In genomic region chr17:57096472-57097198, GRCh38 we compare ENCODE assay signal across 22 cellular contexts. TPM values are rescaled to one million over a fixed set of nuclear protein-coding genes. Genes with fewer than 3 reads are reported as not detected.
DNase-seq lines count a peak whose midpoint lies in the region; ATAC-seq and TF ChIP-seq lines count a peak whose summit lies in the region.
"Had no signal": no experiment of that assay in that cellular context is flagged by ENCODE, and none has a peak within 500 bp of the region (broad histone marks: within the 10 kb centered on the region; RNA-seq: fewer than 3 reads in every experiment).

No MANE protein-coding gene starts in this region.

- no peak for ATAC-seq in GM21423 (IDR thresholded peaks at IDR 0.05; ENCODE audit: unreplicated experiment)
- ATAC-seq: CD8-positive, alpha-beta T cell; stimulated activated effector memory CD8-positive, alpha-beta T cell treated with anti-CD3 and anti-CD28 coated beads, Interleukin-12 subunit alpha, Interleukin-12 subunit beta, amount 100 ng/mL, for 72 hours; T-cell had no signal

- peak; percentile 33 for DNase-seq in HuH-7.5 (ENCODE audit: low spot score)
- no peak for DNase-seq in esophagus squamous epithelium (lab: John Stamatoyannopoulos, UW)
- DNase-seq in activated CD4-positive, alpha-beta T cell treated with anti-CD3 and anti-CD28 coated beads for 4 hours = no peak
- no peak for DNase-seq in activated naive CD4-positive, alpha-beta T cell treated with anti-CD3 and anti-CD28 coated beads for 36 hours
- DNase-seq in MG63 = no peak
- DNase-seq: activated CD4-positive, alpha-beta T cell treated with anti-CD3 and anti-CD28 coated beads, Interleukin-2, amount 50 U/mL, for 48 hours; activated naive CD4-positive, alpha-beta T cell treated with anti-CD3 and anti-CD28 coated beads, Interleukin-2, amount 50 U/mL, for 16 hours; activated T-cell treated with anti-CD3 and anti-CD28 coated beads, Interleukin-2, amount 50 U/mL, for 1 hour; CD8-positive, alpha-beta T cell; dermis blood vessel endothelial cell; DMS53; mesenchymal stem cell; NCI-H187 treated with DMSO at 0.1 percent for 48 hours; T-cell had no signal

- no peak overlapping the region for H3K4me3 Mint-ChIP-seq in activated naive CD4-positive, alpha-beta T cell treated with anti-CD3 and anti-CD28 coated beads for 36 hours
- H3K4me3 Mint-ChIP-seq: brain; CD8-positive, alpha-beta T cell; natural killer cell treated with Interleukin-12 subunit alpha and Interleukin-12 subunit beta and Interleukin-15 and Interleukin-18, amount 100 ng/mL, for 72 hours; stimulated activated effector memory CD8-positive, alpha-beta T cell treated with anti-CD3 and anti-CD28 coated beads, Interleukin-12 subunit alpha, Interleukin-12 subunit beta, amount 100 ng/mL, for 72 hours; T-cell had no signal

- H3K27me3 Mint-ChIP-seq in activated naive CD4-positive, alpha-beta T cell treated with anti-CD3 and anti-CD28 coated beads for 36 hours (ENCODE audit: low read depth) = no peaks in the 10 kb centered on the region
- H3K27me3 Mint-ChIP-seq: progenitor cell of endocrine pancreas, T-cell had no signal

- CTCF ChIA-PET in activated naive CD4-positive, alpha-beta T cell treated with anti-CD3 and anti-CD28 coated beads for 36 hours (lab: Charles Lee) = interaction anchor here (0.6 to 1.0 kb wide), 3 partner anchors 79 to 738 kb away, joined by 3 to 4 read pairs (median 3); no protein-coding TSS in a partner anchor

- no peak overlapping the region for H3K9ac ChIP-seq in liver (ENCODE audit: low read depth in 1 of 2, low read length in 2 of 2)
- H3K9ac ChIP-seq in subcutaneous abdominal adipose tissue (ENCODE audit: low read length in 5 of 5) = peak overlapping the region in 1 of 5 donors; percentile 28

- 94 to 100% methylated on average over 3 to 5 of the region's 6 CpGs for WGBS in esophagus squamous epithelium, 2 donors
- 59% methylated on average over 6 of the region's 6 CpGs for WGBS in liver

- H3K4me3 ChIP-seq in esophagus squamous epithelium (no peak overlapping the region), liver (ENCODE audit: low read depth in 1 of 3, low read length in 3 of 3) (no peak overlapping the region), subcutaneous abdominal adipose tissue (ENCODE audit: low read depth in 1 of 5, low read length in 5 of 5) (no peak overlapping the region), MG63 (no peak overlapping the region)
- H3K4me3 ChIP-seq: upper lobe of left lung had no signal

- H3K4me1 ChIP-seq in esophagus squamous epithelium (peaks cover 7 to 81% (median 29%) of the 10 kb centered on the region in 3 donors), liver (ENCODE audit: control insufficient read depth in 4 of 4, insufficient read depth in 4 of 4, low read length in 3 of 4) (peaks cover 34 to 60% (median 50%) of the 10 kb centered on the region in 4 donors), subcutaneous abdominal adipose tissue (ENCODE audit: control insufficient read depth in 5 of 5, insufficient read depth in 5 of 5, low read length in 5 of 5) (peaks cover 10 to 62% (median 50%) of the 10 kb centered on the region in 5 donors)

- peaks cover 6% of the 10 kb centered on the region for H3K36me3 Mint-ChIP-seq in activated naive CD4-positive, alpha-beta T cell treated with anti-CD3 and anti-CD28 coated beads for 36 hours (ENCODE audit: low read depth)
- H3K36me3 Mint-ChIP-seq: CD8-positive, alpha-beta T cell; natural killer cell treated with Interleukin-12 subunit alpha and Interleukin-12 subunit beta and Interleukin-15 and Interleukin-18, amount 100 ng/mL, for 72 hours; stimulated activated effector memory CD8-positive, alpha-beta T cell treated with anti-CD3 and anti-CD28 coated beads, Interleukin-12 subunit alpha, Interleukin-12 subunit beta, amount 100 ng/mL, for 72 hours; T-cell had no signal

- H3K27me3 ChIP-seq in esophagus squamous epithelium = no peaks in the 10 kb centered on the region
- H3K27me3 ChIP-seq in liver (ENCODE audit: control insufficient read depth in 4 of 4, insufficient read depth in 4 of 4, low read length in 3 of 4) = no peaks in the 10 kb centered on the region
- no peaks in the 10 kb centered on the region for H3K27me3 ChIP-seq in subcutaneous abdominal adipose tissue (ENCODE audit: control insufficient read depth in 5 of 5, insufficient read depth in 4 of 5, low read length in 5 of 5)
- H3K27me3 ChIP-seq in MG63 = no peaks in the 10 kb centered on the region
- H3K27me3 ChIP-seq: upper lobe of left lung had no signal

- no peaks in the 10 kb centered on the region for H3K9me3 Mint-ChIP-seq in activated naive CD4-positive, alpha-beta T cell treated with anti-CD3 and anti-CD28 coated beads for 36 hours
- H3K9me3 Mint-ChIP-seq: brain; CD8-positive, alpha-beta T cell; natural killer cell treated with Interleukin-12 subunit alpha and Interleukin-12 subunit beta and Interleukin-15 and Interleukin-18, amount 100 ng/mL, for 72 hours; stimulated activated effector memory CD8-positive, alpha-beta T cell treated with anti-CD3 and anti-CD28 coated beads, Interleukin-12 subunit alpha, Interleukin-12 subunit beta, amount 100 ng/mL, for 72 hours; T-cell had no signal

- no peak overlapping the region for H3K27ac Mint-ChIP-seq in activated naive CD4-positive, alpha-beta T cell treated with anti-CD3 and anti-CD28 coated beads for 36 hours
- H3K27ac Mint-ChIP-seq: CD8-positive, alpha-beta T cell; natural killer cell treated with Interleukin-12 subunit alpha and Interleukin-12 subunit beta and Interleukin-15 and Interleukin-18, amount 100 ng/mL, for 72 hours; progenitor cell of endocrine pancreas; stimulated activated effector memory CD8-positive, alpha-beta T cell treated with anti-CD3 and anti-CD28 coated beads, Interleukin-12 subunit alpha, Interleukin-12 subunit beta, amount 100 ng/mL, for 72 hours; T-cell had no signal

- H3K4me1 Mint-ChIP-seq in activated naive CD4-positive, alpha-beta T cell treated with anti-CD3 and anti-CD28 coated beads for 36 hours (ENCODE audit: low read depth) = peaks cover 42% of the 10 kb centered on the region

- no peak for TF ChIP-seq POLR2A in esophagus squamous epithelium (IDR thresholded peaks at IDR 0.05)

- H3K9me3 ChIP-seq in esophagus squamous epithelium (no peaks in the 10 kb centered on the region), liver (ENCODE audit: control insufficient read depth in 4 of 4, low read length in 3 of 4) (no peaks in the 10 kb centered on the region), subcutaneous abdominal adipose tissue (ENCODE audit: control insufficient read depth in 5 of 5, low read length in 5 of 5) (no peaks in the 10 kb centered on the region), MG63 (no peaks in the 10 kb centered on the region)
- H3K9me3 ChIP-seq: upper lobe of left lung had no signal

- intact Hi-C loops in esophagus squamous epithelium (cut with DNase I) = loop anchor here (10.0 kb wide), 1 partner anchor 92 kb away; no protein-coding TSS in a partner anchor
- intact Hi-C loops in activated naive CD4-positive, alpha-beta T cell treated with anti-CD3 and anti-CD28 coated beads for 36 hours (cut with micrococcal nuclease) = no loop called here

- H3K27ac ChIP-seq in esophagus squamous epithelium = peak overlapping the region in 3 of 4 donors; percentile 48 to 74 (median 64)
- peak overlapping the region; percentile 61 to 66 for H3K27ac ChIP-seq in liver (ENCODE audit: low read depth in 1 of 2, low read length in 2 of 2)
- H3K27ac ChIP-seq in subcutaneous abdominal adipose tissue (ENCODE audit: low read depth, low read length) = peak overlapping the region; percentile 71

- peak in 1 of 2 donors; percentile 28 for TF ChIP-seq RAD21 in liver (IDR thresholded peaks at IDR 0.05)

- TF ChIP-seq CTCF in esophagus squamous epithelium (IDR thresholded peaks at IDR 0.05) = no peak
- TF ChIP-seq CTCF in liver (IDR thresholded peaks at IDR 0.05; ENCODE audit: low read depth, low read length, missing input control) = no peak

- H3K36me3 ChIP-seq in esophagus squamous epithelium = no peaks in the 10 kb centered on the region
- H3K36me3 ChIP-seq in liver (ENCODE audit: control insufficient read depth in 4 of 4, insufficient read depth in 3 of 4, low read depth in 1 of 4, low read length in 3 of 4) = no peaks in the 10 kb centered on the region
- no peaks in the 10 kb centered on the region for H3K36me3 ChIP-seq in subcutaneous abdominal adipose tissue (ENCODE audit: control insufficient read depth in 5 of 5, insufficient read depth in 5 of 5, low read length in 5 of 5)
- H3K36me3 ChIP-seq in MG63 = no peaks in the 10 kb centered on the region; the same call in 1 of the 2 replicates
- H3K36me3 ChIP-seq: upper lobe of left lung had no signal

TF ChIP-seq in liver, 16 proteins besides CTCF, POLR2A, EP300 and RAD21 (continues in another document):
- no peak for TF ChIP-seq GABPA (IDR thresholded peaks at IDR 0.05 in 1 of 2, conservative IDR thresholded peaks at IDR 0.05 in 1 of 2)
- TF ChIP-seq, protein P1, sequence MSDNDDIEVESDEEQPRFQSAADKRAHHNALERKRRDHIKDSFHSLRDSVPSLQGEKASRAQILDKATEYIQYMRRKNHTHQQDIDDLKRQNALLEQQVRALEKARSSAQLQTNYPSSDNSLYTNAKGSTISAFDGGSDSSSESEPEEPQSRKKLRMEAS (IDR thresholded peaks at IDR 0.05) = no peak
- TF ChIP-seq, protein P2, sequence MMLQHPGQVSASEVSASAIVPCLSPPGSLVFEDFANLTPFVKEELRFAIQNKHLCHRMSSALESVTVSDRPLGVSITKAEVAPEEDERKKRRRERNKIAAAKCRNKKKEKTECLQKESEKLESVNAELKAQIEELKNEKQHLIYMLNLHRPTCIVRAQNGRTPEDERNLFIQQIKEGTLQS (IDR thresholded peaks at IDR 0.05) = no peak
- TF ChIP-seq SP1 (IDR thresholded peaks at IDR 0.05) = peak; percentile 73
- TF ChIP-seq RXRA (IDR thresholded peaks at IDR 0.05) = peak; percentile 96 to 98
- TF ChIP-seq YY1 (IDR thresholded peaks at IDR 0.05) = peak; percentile 40
- no peak for TF ChIP-seq EGR1 (IDR thresholded peaks at IDR 0.05; ENCODE audit: low read depth in 2 of 2)
- TF ChIP-seq TAF1 (conservative IDR thresholded peaks at IDR 0.05) = no peak
- TF ChIP-seq HNF4A (conservative IDR thresholded peaks at IDR 0.05) = peak; percentile 94 to 98
- peak; percentile 68 for TF ChIP-seq NR2F2 (IDR thresholded peaks at IDR 0.05)
- peak in 1 of 2 donors; percentile 65 for TF ChIP-seq JUND (IDR thresholded peaks at IDR 0.05)
- peak; percentile 7 for TF ChIP-seq FOXA1 (IDR thresholded peaks at IDR 0.05)
- no peak for TF ChIP-seq FOXA2 (IDR thresholded peaks at IDR 0.05)
- TF ChIP-seq HNF4G (IDR thresholded peaks at IDR 0.05) = peak; percentile 92

RNA-seq across cellular contexts. Expression of gene AKAP1, which starts 11.6 kb away (rescaled TPM):
- 10 to 100 TPM; 22.6 to 51.9 (median 33.3) TPM for total RNA-seq in esophagus squamous epithelium
- 10 to 100 TPM; 36.4 to 58.5 TPM for total RNA-seq in liver
- polyA plus RNA-seq in liver = 10 to 100 TPM; 31.3 to 43.1 TPM
- total RNA-seq in activated naive CD4-positive, alpha-beta T cell treated with anti-CD3 and anti-CD28 coated beads for 36 hours = 10 to 100 TPM; 17.6 to 23.1 TPM
- 3.4 and 7.0 TPM in 2 replicates for total RNA-seq in MG63 (2014; rRNA removed; shearing (Covaris generic); ENCODE audit: low replicate concordance)
